In genomic region chr2:214203199-214203598, GRCh38 we compare ENCODE assay signal across 21 cellular contexts.
DNase-seq lines count a peak whose midpoint lies in the region; ATAC-seq, FAIRE-seq and TF ChIP-seq lines count a peak whose summit lies in the region.
"Had no signal": no experiment of that assay in that cellular context is flagged by ENCODE, and none has a peak within 500 bp of the region (broad histone marks: within the 10 kb centered on the region; RNA-seq: fewer than 3 reads in every experiment).

No MANE protein-coding gene starts in this region.

- H3K9ac ChIP-seq in SK-N-SH (no peak overlapping the region), astrocyte (ENCODE audit: low read length) (no peak overlapping the region)

- POLR2A ChIA-PET in SK-N-SH (lab: Yijun Ruan, JAX) = interaction anchor here (0.6 kb wide), 1 partner anchor 1917 kb away, joined by 3 read pairs; no protein-coding TSS in a partner anchor

- H3K9me3 Mint-ChIP-seq in astrocyte (ENCODE audit: unreplicated experiment) = no peaks in the 10 kb centered on the region
- H3K9me3 Mint-ChIP-seq: H9 had no signal

- H2AFZ ChIP-seq in SK-N-SH (ENCODE audit: low read depth) = no peak overlapping the region
- H2AFZ ChIP-seq in astrocyte (ENCODE audit: low read depth, low read length) = no peak overlapping the region

- H3K79me2 ChIP-seq in SK-N-SH (ENCODE audit: insufficient read depth) = no peaks in the 10 kb centered on the region
- H3K79me2 ChIP-seq in astrocyte (ENCODE audit: insufficient read depth, low read length) = no peaks in the 10 kb centered on the region

- peak; percentile 59; the same call in 1 of the 3 replicates for ATAC-seq in SK-N-SH treated with all-trans-retinoic acid at 6 μM for 48 hours
- ATAC-seq: Panc1 had no signal

- no peak for TF ChIP-seq EP300 in SK-N-SH (IDR thresholded peaks at IDR 0.05; ENCODE audit: borderline replicate concordance in 1 of 2, low read depth in 1 of 2, low read length in 1 of 2)

- H3K36me3 Mint-ChIP-seq in astrocyte (ENCODE audit: low read depth, unreplicated experiment) = no peaks in the 10 kb centered on the region
- H3K36me3 Mint-ChIP-seq: CD4-positive, alpha-beta memory T cell had no signal

- H3K9me3 ChIP-seq in SK-N-SH (no peaks in the 10 kb centered on the region), astrocyte (ENCODE audit: insufficient read depth, low read depth, low read length) (no peaks in the 10 kb centered on the region)
- H3K9me3 ChIP-seq: SJCRH30 had no signal

- no peaks in the 10 kb centered on the region for H3K27me3 ChIP-seq in SK-N-SH (ENCODE audit: insufficient read depth)
- no peaks in the 10 kb centered on the region for H3K27me3 ChIP-seq in astrocyte (ENCODE audit: insufficient read depth, low read length)
- no peaks in the 10 kb centered on the region for H3K27me3 ChIP-seq in H7 (ENCODE audit: control insufficient read depth, insufficient read depth, low read length)
- H3K27me3 ChIP-seq: SJCRH30 had no signal

- H3K27ac Mint-ChIP-seq in astrocyte (ENCODE audit: unreplicated experiment) = no peak overlapping the region
- H3K27ac Mint-ChIP-seq: B cell; CD4-positive, alpha-beta memory T cell had no signal

- no peak for DNase-seq in SK-N-SH
- DNase-seq in astrocyte (ENCODE audit: low read depth) = peak; percentile 30
- DNase-seq in fibroblast of mammary gland (ENCODE audit: low read depth) = peak; percentile 6
- DNase-seq in skeletal muscle cell (ENCODE audit: low read depth) = peak; percentile 8
- no peak for DNase-seq in H4 (ENCODE audit: low spot score)
- no peak for DNase-seq in H7
- no peak for DNase-seq in AG20443 (ENCODE audit: low spot score)
- DNase-seq: CD4-positive, alpha-beta memory T cell; DMS153; GF-D8; H9; KBM-7; NCI-H1417 treated with DMSO at 0.1 percent for 48 hours; NCI-H187 treated with DMSO at 0.1 percent for 48 hours; NCI-H2227 treated with DMSO at 0.1 percent for 48 hours; NCI-H524 treated with DMSO at 0.1 percent for 48 hours had no signal

- H3K4me1 Mint-ChIP-seq in astrocyte (ENCODE audit: low read depth, unreplicated experiment) = peaks cover 2% of the 10 kb centered on the region
- H3K4me1 Mint-ChIP-seq: B cell; CD4-positive, alpha-beta memory T cell had no signal

- H4K20me1 ChIP-seq in SK-N-SH (ENCODE audit: insufficient read depth) = no peaks in the 10 kb centered on the region
- H4K20me1 ChIP-seq in astrocyte (ENCODE audit: insufficient read depth, low read length) = no peaks in the 10 kb centered on the region

- 33% methylated on average over 3 of the region's 3 CpGs for WGBS in SK-N-SH (ENCODE audit: low lambda C conversion rate)

- no peaks in the 10 kb centered on the region for H3F3A ChIP-seq in SK-N-SH (replicated peaks; ENCODE audit: insufficient read depth)

- no peak for FAIRE-seq in astrocyte (lab: Jason Lieb, UNC)

- no peak overlapping the region for H3K4me3 Mint-ChIP-seq in astrocyte (ENCODE audit: unreplicated experiment)
- H3K4me3 Mint-ChIP-seq: B cell; CD4-positive, alpha-beta memory T cell; H9 had no signal

- TF ChIP-seq RAD21 in SK-N-SH (IDR thresholded peaks at IDR 0.05; ENCODE audit: low read length) = no peak

- no peaks in the 10 kb centered on the region for H3K9me2 ChIP-seq in SK-N-SH

- H3K4me3 ChIP-seq in SK-N-SH (ENCODE audit: low read depth in 2 of 2, low read length in 1 of 2) = no peak overlapping the region
- no peak overlapping the region for H3K4me3 ChIP-seq in astrocyte (ENCODE audit: insufficient read depth, low read depth, low read length)
- H3K4me3 ChIP-seq in fibroblast of mammary gland (ENCODE audit: control insufficient read depth, low read depth, low read length) = no peak overlapping the region
- H3K4me3 ChIP-seq in skeletal muscle cell (ENCODE audit: low read depth, low read length) = no peak overlapping the region
- H3K4me3 ChIP-seq in H7 (ENCODE audit: insufficient read depth, low read depth, low read length) = no peak overlapping the region
- H3K4me3 ChIP-seq: SJCRH30 had no signal

- no peak overlapping the region for H3K27ac ChIP-seq in SK-N-SH (ENCODE audit: low read depth in 2 of 2, low read length in 1 of 2)
- H3K27ac ChIP-seq in astrocyte (ENCODE audit: low read depth, low read length) = no peak overlapping the region
- H3K27ac ChIP-seq: 22Rv1, SJCRH30 had no signal

- H3K4me2 ChIP-seq in SK-N-SH = no peak overlapping the region
- H3K4me2 ChIP-seq in astrocyte (ENCODE audit: low read length) = no peak overlapping the region

- H3K36me3 ChIP-seq in SK-N-SH (replicated peaks in 1 of 2; ENCODE audit: control insufficient read depth in 1 of 2, insufficient read depth in 2 of 2, low read length in 1 of 2) (no peaks in the 10 kb centered on the region), astrocyte (ENCODE audit: insufficient read depth, low read length) (no peaks in the 10 kb centered on the region), H7 (replicated peaks; ENCODE audit: control insufficient read depth, insufficient read depth, low read length) (no peaks in the 10 kb centered on the region)
- H3K36me3 ChIP-seq: SJCRH30 had no signal

- CTCF ChIA-PET in SK-N-SH (lab: Yijun Ruan, JAX) = no interaction called here

- no peaks in the 10 kb centered on the region for H3K27me3 Mint-ChIP-seq in astrocyte (ENCODE audit: low read depth, unreplicated experiment)
- H3K27me3 Mint-ChIP-seq: B cell; CD4-positive, alpha-beta memory T cell had no signal

- TF ChIP-seq CTCF in SK-N-SH (IDR thresholded peaks at IDR 0.05) (no peak), astrocyte (IDR thresholded peaks at IDR 0.05; ENCODE audit: insufficient read depth, low read depth, low read length) (no peak), fibroblast of mammary gland (conservative IDR thresholded peaks at IDR 0.05; ENCODE audit: control insufficient read depth, insufficient read depth, low read depth, low read length) (no peak)

- H3K4me1 ChIP-seq in SK-N-SH (ENCODE audit: control insufficient read depth in 1 of 2, insufficient read depth in 2 of 2, low read depth in 1 of 2, low read length in 1 of 2) = peaks cover 0 to 8% of the 10 kb centered on the region in 2 experiments; a peak in 2 of 4 replicates
- no peaks in the 10 kb centered on the region for H3K4me1 ChIP-seq in astrocyte (ENCODE audit: insufficient read depth, low read length)
- H3K4me1 ChIP-seq: SJCRH30 had no signal

TF ChIP-seq in SK-N-SH treated with all-trans-retinoic acid at 6 μM for 48 hours, 23 proteins besides CTCF, POLR2A, EP300 and RAD21:
- 0 out of 2 replicates have a peak, but pooled peaks have one; percentile 31 for TF ChIP-seq CSDC2 (CRISPR knock-in tag; IDR thresholded peaks at IDR 0.05)
- TF ChIP-seq RARB (CRISPR knock-in tag; IDR thresholded peaks at IDR 0.05) = no peak
- 0 out of 2 replicates have a peak, but pooled peaks have one; percentile 19 for TF ChIP-seq ISL1 (CRISPR knock-in tag; IDR thresholded peaks at IDR 0.05)

TF ChIP-seq in SK-N-SH, 30 proteins besides CTCF, POLR2A, EP300 and RAD21:
- TF ChIP-seq RXRA (IDR thresholded peaks at IDR 0.05; ENCODE audit: borderline replicate concordance, low read depth) (no peak), JUND (IDR thresholded peaks at IDR 0.05) (no peak), NFIC (IDR thresholded peaks at IDR 0.05; ENCODE audit: borderline replicate concordance) (no peak), MEF2A (IDR thresholded peaks at IDR 0.05; ENCODE audit: borderline replicate concordance, low read depth) (no peak), PBX3 (IDR thresholded peaks at IDR 0.05) (no peak), REST (IDR thresholded peaks at IDR 0.05; ENCODE audit: low read depth, low read length) (no peak), GATA2 (CRISPR knock-in tag; IDR thresholded peaks at IDR 0.05) (no peak)
- TF ChIP-seq, protein P1, sequence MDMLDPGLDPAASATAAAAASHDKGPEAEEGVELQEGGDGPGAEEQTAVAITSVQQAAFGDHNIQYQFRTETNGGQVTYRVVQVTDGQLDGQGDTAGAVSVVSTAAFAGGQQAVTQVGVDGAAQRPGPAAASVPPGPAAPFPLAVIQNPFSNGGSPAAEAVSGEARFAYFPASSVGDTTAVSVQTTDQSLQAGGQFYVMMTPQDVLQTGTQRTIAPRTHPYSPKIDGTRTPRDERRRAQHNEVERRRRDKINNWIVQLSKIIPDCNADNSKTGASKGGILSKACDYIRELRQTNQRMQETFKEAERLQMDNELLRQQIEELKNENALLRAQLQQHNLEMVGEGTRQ (IDR thresholded peaks at IDR 0.05; ENCODE audit: borderline replicate concordance, low read depth, low read length) = no peak

Comparison
In these comparisons a context has a peak if more than half of its experiments do, and no peak if none do; other contexts are left out.
1. DNase-seq: peak in astrocyte (single experiment), fibroblast of mammary gland (single experiment) and skeletal muscle cell (single experiment); none in SK-N-SH (single experiment), H4 (single experiment), H7 (single experiment) and AG20443 (single experiment).